3 cellular contexts compared by ENCODE assay signal in genomic region chr14:80448267-80448666, GRCh38.
"Had no signal": no experiment of that assay in that cellular context is flagged by ENCODE, and none has a peak within 500 bp of the region (broad histone marks: within the 10 kb centered on the region; RNA-seq: fewer than 3 reads in every experiment).

No MANE protein-coding gene starts in this region.

- ATAC-seq: GM12878 had no signal

- DNase-seq: GDM1, GF-D8 had no signal

- H3K4me3 ChIP-seq: GM12878 had no signal
